Comparison of ENCODE assay signal across 28 cellular contexts in genomic region chr9:97385626-97386264, GRCh38.
"Had no signal": no experiment of that assay in that cellular context is flagged by ENCODE, and none has a peak within 500 bp of the region (broad histone marks: within the 10 kb centered on the region; RNA-seq: fewer than 3 reads in every experiment).

No MANE protein-coding gene starts in this region.

- DNase-seq: activated B cell treated with CpG ODN at 0.5 μM for 24 hours; activated CD4-positive, alpha-beta T cell treated with anti-CD3 and anti-CD28 coated beads, Interleukin-2, amount 50 U/mL, for 1 hour; activated CD8-positive, alpha-beta memory T cell treated with anti-CD3 and anti-CD28 coated beads, Interleukin-2, amount 10 ng/mL, durations not matched to agents 7 days and 5 days; activated CD8-positive, alpha-beta T cell treated with anti-CD3 and anti-CD28 coated beads for 36 hours; activated naive CD4-positive, alpha-beta T cell treated with Interleukin-2 at 50 U/mL for 16 hours; activated T-cell treated with anti-CD3 and anti-CD28 coated beads for 4 hours; activated T-cell treated with anti-CD3 and anti-CD28 coated beads, Interleukin-2, amount 50 U/mL, for 72 hours; adrenal gland; aorta; foreskin melanocyte; mammary epithelial cell; naive thymus-derived CD8-positive, alpha-beta T cell; nucleus accumbens; retina; stimulated activated CD4-positive, alpha-beta T cell treated with anti-CD3 and anti-CD28 coated beads, Interleukin-15, amount 100 ng/mL, for 24 hours; stimulated activated CD4-positive, alpha-beta T cell treated with anti-CD3 and anti-CD28 coated beads, Interleukin-2, amount 100 ng/mL, for 24 hours; stimulated activated naive B cell treated with anti-CD40 and anti-IgM and Interleukin-4, amounts not matched to agents 10 μg/mL and 1 μg/mL and 100 μg/mL, for 72 hours; stomach; tibial artery had no signal

- H3K27ac Mint-ChIP-seq: activated B cell treated with CpG ODN at 0.5 μM for 24 hours; activated CD8-positive, alpha-beta memory T cell treated with anti-CD3 and anti-CD28 coated beads, Interleukin-2, amount 10 ng/mL, durations not matched to agents 7 days and 5 days; activated CD8-positive, alpha-beta T cell treated with anti-CD3 and anti-CD28 coated beads for 36 hours; activated naive CD8-positive, alpha-beta T cell; activated T-cell treated with anti-CD3 and anti-CD28 coated beads, Interleukin-2, amount 50 U/mL, for 72 hours; brain; mesothelial cell of epicardium; naive thymus-derived CD8-positive, alpha-beta T cell; stimulated activated naive B cell treated with anti-CD40 and anti-IgM and Interleukin-4, amounts not matched to agents 10 μg/mL and 1 μg/mL and 100 μg/mL, for 72 hours had no signal

- H3K9me3 Mint-ChIP-seq: activated B cell treated with CpG ODN at 0.5 μM for 24 hours; activated CD8-positive, alpha-beta T cell treated with anti-CD3 and anti-CD28 coated beads for 36 hours; activated T-cell treated with anti-CD3 and anti-CD28 coated beads, Interleukin-2, amount 50 U/mL, for 72 hours; mesothelial cell of epicardium; naive thymus-derived CD8-positive, alpha-beta T cell; neural crest cell; stimulated activated naive B cell treated with anti-CD40 and anti-IgM and Interleukin-4, amounts not matched to agents 10 μg/mL and 1 μg/mL and 100 μg/mL, for 72 hours had no signal

- FAIRE-seq: keratinocyte, pancreas had no signal

- ATAC-seq: activated CD8-positive, alpha-beta memory T cell treated with anti-CD3 and anti-CD28 coated beads, Interleukin-2, amount 10 ng/mL, durations not matched to agents 7 days and 5 days; activated CD8-positive, alpha-beta T cell treated with anti-CD3 and anti-CD28 coated beads for 36 hours; activated T-cell treated with anti-CD3 and anti-CD28 coated beads, Interleukin-2, amount 50 U/mL, for 72 hours; naive thymus-derived CD8-positive, alpha-beta T cell; pancreas; stimulated activated naive B cell treated with anti-CD40 and anti-IgM and Interleukin-4, amounts not matched to agents 10 μg/mL and 1 μg/mL and 100 μg/mL, for 72 hours had no signal

- H3K4me1 ChIP-seq: adrenal gland, prostate gland, tibial artery had no signal

- H3K27me3 ChIP-seq: adrenal gland, cardiac muscle cell, pancreas had no signal

- H3K4me3 Mint-ChIP-seq: activated B cell treated with CpG ODN at 0.5 μM for 24 hours; activated CD8-positive, alpha-beta memory T cell treated with anti-CD3 and anti-CD28 coated beads, Interleukin-2, amount 10 ng/mL, durations not matched to agents 7 days and 5 days; activated CD8-positive, alpha-beta T cell treated with anti-CD3 and anti-CD28 coated beads for 36 hours; activated naive CD8-positive, alpha-beta T cell; activated T-cell treated with anti-CD3 and anti-CD28 coated beads, Interleukin-2, amount 50 U/mL, for 72 hours; brain; mesothelial cell of epicardium; naive thymus-derived CD8-positive, alpha-beta T cell; neural crest cell; stimulated activated naive B cell treated with anti-CD40 and anti-IgM and Interleukin-4, amounts not matched to agents 10 μg/mL and 1 μg/mL and 100 μg/mL, for 72 hours had no signal

- H3K4me3 ChIP-seq: adrenal gland, cardiac muscle cell, esophagus muscularis mucosa, pancreas, prostate gland, stomach, tibial artery had no signal

- H3K4me1 Mint-ChIP-seq: brain, mesothelial cell of epicardium had no signal

- H3K36me3 ChIP-seq: adrenal gland, cardiac muscle cell, pancreas, prostate gland, tibial artery had no signal

- H3K9me3 ChIP-seq: adrenal gland, esophagus muscularis mucosa, pancreas, prostate gland, stomach, tibial artery had no signal

- H3K36me3 Mint-ChIP-seq: activated CD8-positive, alpha-beta memory T cell treated with anti-CD3 and anti-CD28 coated beads, Interleukin-2, amount 10 ng/mL, durations not matched to agents 7 days and 5 days; activated naive CD8-positive, alpha-beta T cell; mesothelial cell of epicardium had no signal

- H3K27ac ChIP-seq: adrenal gland, cardiac muscle cell, esophagus muscularis mucosa, pancreas, prostate gland, stomach, tibial artery had no signal
